In genomic region chr10:124644771-124645170, GRCh38 we compare ENCODE assay signal across 1 cellular context.
TF ChIP-seq lines count a peak whose summit lies in the region.

No MANE protein-coding gene starts in this region.

TF ChIP-seq in H1, 55 proteins besides CTCF, POLR2A, EP300 and RAD21 (continued from another document):
- TF ChIP-seq TBP (IDR thresholded peaks at IDR 0.05; ENCODE audit: low read depth, low read length) (no peak), POU5F1 (IDR thresholded peaks at IDR 0.05; ENCODE audit: low read depth, low read length) (no peak), RXRA (IDR thresholded peaks at IDR 0.05; ENCODE audit: insufficient read depth, low read depth, low read length) (no peak)
